8 cellular contexts compared by ENCODE assay signal in genomic region chr15:99251436-99251821, GRCh38. TPM values are rescaled to one million over a fixed set of nuclear protein-coding genes. Genes with fewer than 3 reads are reported as not detected.
DNase-seq lines count a peak whose midpoint lies in the region; ATAC-seq, FAIRE-seq and TF ChIP-seq lines count a peak whose summit lies in the region.

TSS of gene LRRC28 (plus strand) at chr15:99251481. CDS start at chr15:99255958, 4,477 bp downstream.

- no peak for ATAC-seq in HG03045 (IDR thresholded peaks at IDR 0.05; ENCODE audit: unreplicated experiment)

- peak; percentile 58 to 71 for TF ChIP-seq POLR2A in H1 (IDR thresholded peaks at IDR 0.05; ENCODE audit: control extremely low read depth in 1 of 2, low read depth in 2 of 2, low read length in 2 of 2)
- no peak; the same call in 1 of the 2 replicates for TF ChIP-seq POLR2A in GM12891 (IDR thresholded peaks at IDR 0.05; ENCODE audit: low read depth, low read length)

- no peak within 1 kb of the TSS for H2BK15ac ChIP-seq in H1 (ENCODE audit: low read length)

- no peak within 1 kb of the TSS for H2AK5ac ChIP-seq in H1 (ENCODE audit: low read depth, low read length)

- WGBS in H1 (ENCODE audit: extremely low coverage in 1 of 2, insufficient coverage in 1 of 2, insufficient read length in 1 of 2, insufficient replicate concordance in 2 of 2, low coverage in 1 of 2, low lambda C conversion rate in 2 of 2, missing lambda C conversion rate in 1 of 2), 2 experiments: 1% methylated on average over 28 of the region's 41 CpGs; no CpG with 5 or more reads in 1 of the 2 experiments

- H3K27ac Mint-ChIP-seq in activated CD4-positive, alpha-beta T cell treated with anti-CD3 and anti-CD28 coated beads, Interleukin-2, amount 10 ng/mL, durations not matched to agents 7 days and 5 days: peak within 1 kb of the TSS; percentile 88

- H4K91ac ChIP-seq in H1 (replicated peaks; ENCODE audit: insufficient read length, low read length): no peak within 1 kb of the TSS

- no peak for TF ChIP-seq EP300 in H1 (IDR thresholded peaks at IDR 0.05; ENCODE audit: borderline replicate concordance in 1 of 2, low read depth in 2 of 2, low read length in 2 of 2)

- H3K36me3 ChIP-seq in OCI-LY3 (replicated peaks; ENCODE audit: low read depth, low read length): no peaks in the 10 kb centered on the region
- no peaks in the 10 kb centered on the region for H3K36me3 ChIP-seq in H1 (ENCODE audit: control insufficient read depth in 2 of 4, insufficient read depth in 4 of 4, low read length in 3 of 4)
- H3K36me3 ChIP-seq in mucosa of stomach (ENCODE audit: control insufficient read depth, insufficient read depth, low read length): no peaks in the 10 kb centered on the region

- H3K56ac ChIP-seq in H1 (replicated peaks; ENCODE audit: insufficient read length, low read depth, low read length): peak within 1 kb of the TSS; percentile 73

- peak within 1 kb of the TSS; percentile 74 for H4K5ac ChIP-seq in H1 (ENCODE audit: insufficient read length, low read depth, low read length)

- DNase-seq in activated CD4-positive, alpha-beta T cell treated with anti-CD3 and anti-CD28 coated beads, Interleukin-2, amount 10 ng/mL, durations not matched to agents 7 days and 5 days: no peak
- DNase-seq in activated CD4-positive, alpha-beta T cell treated with anti-CD3 and anti-CD28 coated beads for 4 hours: no peak
- no peak for DNase-seq in H1 (ENCODE audit: low read depth in 1 of 2, low spot score in 2 of 2)
- no peak for DNase-seq in COLO829 (ENCODE audit: low spot score)
- DNase-seq in GM12891 (ENCODE audit: insufficient read length, low spot score): no peak

- TF ChIP-seq RAD21 in H1 (IDR thresholded peaks at IDR 0.05 in 1 of 2, conservative IDR thresholded peaks at IDR 0.05 in 1 of 2; ENCODE audit: low read depth in 2 of 2, low read length in 2 of 2): no peak

- H2BK120ac ChIP-seq in H1 (replicated peaks; ENCODE audit: low read depth, low read length): no peak within 1 kb of the TSS

- H3K14ac ChIP-seq in H1 (ENCODE audit: insufficient read length): no peak within 1 kb of the TSS

- CTCF ChIA-PET in activated CD4-positive, alpha-beta T cell treated with anti-CD3 and anti-CD28 coated beads, Interleukin-2, amount 10 ng/mL, durations not matched to agents 7 days and 5 days (lab: Charles Lee): interaction anchor here (0.7 to 1.9 kb wide), 3 partner anchors 439 to 482 kb away, joined by 3 to 5 read pairs (median 3); partner anchors contain the start of gene LYSMD4
- CTCF ChIA-PET in H1 (lab: Charles Lee; ENCODE audit: partially characterized antibody): interaction anchor here (0.6 to 1.3 kb wide), 3 partner anchors 21 to 505 kb away, joined by 3 to 4 read pairs (median 3); no protein-coding TSS in a partner anchor

- H3K36me3 Mint-ChIP-seq in activated CD4-positive, alpha-beta T cell treated with anti-CD3 and anti-CD28 coated beads, Interleukin-2, amount 10 ng/mL, durations not matched to agents 7 days and 5 days (ENCODE audit: low read depth): peaks cover 19% of the 10 kb centered on the region

- H3K4me3 ChIP-seq in OCI-LY3 (ENCODE audit: low read length) (peak within 1 kb of the TSS; percentile 94), H1 (ENCODE audit: extremely low read depth in 1 of 4, insufficient read depth in 2 of 4, low read depth in 3 of 4, low read length in 4 of 4) (peak within 1 kb of the TSS; percentile 84 to 93 (median 90)), mucosa of stomach (ENCODE audit: low read length) (peak within 1 kb of the TSS; percentile 99)

- H3K9me3 ChIP-seq in OCI-LY3 (ENCODE audit: insufficient read depth, low read length) (no peaks in the 10 kb centered on the region), H1 (ENCODE audit: insufficient read depth in 2 of 2, low read depth in 1 of 2, low read length in 1 of 2) (no peaks in the 10 kb centered on the region), mucosa of stomach (ENCODE audit: control insufficient read depth, low read length) (no peaks in the 10 kb centered on the region)

- H3K4me1 ChIP-seq in OCI-LY3 (ENCODE audit: low read length) (peaks cover 27% of the 10 kb centered on the region), H1 (replicated peaks in 1 of 4; ENCODE audit: control insufficient read depth in 3 of 4, insufficient read depth in 4 of 4, low read length in 3 of 4) (peaks cover 0 to 3% (median under 1%) of the 10 kb centered on the region in 4 experiments; a peak in 4 of 7 replicates), mucosa of stomach (ENCODE audit: control insufficient read depth, insufficient read depth, low read length) (peaks cover 20% of the 10 kb centered on the region)

- H3K4me2 ChIP-seq in OCI-LY3 (ENCODE audit: low read length) (peak within 1 kb of the TSS; percentile 90), H1 (ENCODE audit: insufficient read depth in 1 of 2, low read depth in 2 of 2, low read length in 2 of 2) (peak within 1 kb of the TSS; percentile 60 to 86)

- H3K9me3 Mint-ChIP-seq in activated CD4-positive, alpha-beta T cell treated with anti-CD3 and anti-CD28 coated beads, Interleukin-2, amount 10 ng/mL, durations not matched to agents 7 days and 5 days: peaks cover 6% of the 10 kb centered on the region

- peak within 1 kb of the TSS; percentile 26; the same call in 1 of the 2 replicates for H2BK5ac ChIP-seq in H1 (ENCODE audit: low read depth, low read length)

- H3K4me1 Mint-ChIP-seq in activated CD4-positive, alpha-beta T cell treated with anti-CD3 and anti-CD28 coated beads, Interleukin-2, amount 10 ng/mL, durations not matched to agents 7 days and 5 days: peaks cover 29% of the 10 kb centered on the region

- H3K27me3 ChIP-seq in OCI-LY3 (ENCODE audit: low read depth, low read length) (no peaks in the 10 kb centered on the region), H1 (replicated peaks in 1 of 4; ENCODE audit: control insufficient read depth in 3 of 4, extremely low read depth in 1 of 4, insufficient read depth in 3 of 4, low read length in 3 of 4) (no peaks in the 10 kb centered on the region), mucosa of stomach (ENCODE audit: control insufficient read depth, insufficient read depth, low read length) (no peaks in the 10 kb centered on the region)

- H2BK20ac ChIP-seq in H1 (ENCODE audit: low read length): no peak within 1 kb of the TSS

- H2AFZ ChIP-seq in OCI-LY3 (ENCODE audit: low read depth, low read length) (peak within 1 kb of the TSS; percentile 85), H1 (ENCODE audit: low read length) (peak within 1 kb of the TSS; percentile 83)

- H3K4ac ChIP-seq in H1 (replicated peaks; ENCODE audit: insufficient read length, low read depth, low read length): no peak within 1 kb of the TSS

- peak within 1 kb of the TSS; percentile 85 for H3K9ac ChIP-seq in OCI-LY3 (ENCODE audit: low read length)
- H3K9ac ChIP-seq in H1 (replicated peaks in 1 of 4; ENCODE audit: extremely low read depth in 1 of 4, low read depth in 3 of 4, low read length in 3 of 4): peak within 1 kb of the TSS; percentile 78 to 91 (median 84)
- peak within 1 kb of the TSS; percentile 90 for H3K9ac ChIP-seq in mucosa of stomach (ENCODE audit: low read length)

- H3K27ac ChIP-seq in OCI-LY3 (ENCODE audit: low read length) (peak within 1 kb of the TSS; percentile 33), H1 (ENCODE audit: low read depth, low read length) (0 out of 2 replicates have a peak within 1 kb of the TSS, but pooled peaks have one; percentile 32)

- peaks cover 4% of the 10 kb centered on the region; the same call in 1 of the 2 replicates for H3K79me1 ChIP-seq in H1 (ENCODE audit: low read depth, low read length)

- H3K4me3 Mint-ChIP-seq in activated CD4-positive, alpha-beta T cell treated with anti-CD3 and anti-CD28 coated beads, Interleukin-2, amount 10 ng/mL, durations not matched to agents 7 days and 5 days: peak within 1 kb of the TSS; percentile 80

- no peak within 1 kb of the TSS for H3K23ac ChIP-seq in H1 (ENCODE audit: insufficient read length)

- no peak within 1 kb of the TSS for H2BK12ac ChIP-seq in H1 (ENCODE audit: low read depth, low read length)

- peaks cover 5% of the 10 kb centered on the region; the same call in 1 of the 2 replicates for H3K23me2 ChIP-seq in H1 (ENCODE audit: low read depth, low read length)

- no peaks in the 10 kb centered on the region for H3K27me3 Mint-ChIP-seq in activated CD4-positive, alpha-beta T cell treated with anti-CD3 and anti-CD28 coated beads, Interleukin-2, amount 10 ng/mL, durations not matched to agents 7 days and 5 days

- peak within 1 kb of the TSS; percentile 4; the same call in 1 of the 2 replicates for H3K18ac ChIP-seq in H1 (ENCODE audit: extremely low read depth, low read length)

- H4K20me1 ChIP-seq in OCI-LY3 (ENCODE audit: insufficient read depth, low read length): no peaks in the 10 kb centered on the region
- no peaks in the 10 kb centered on the region for H4K20me1 ChIP-seq in H1 (replicated peaks in 1 of 2; ENCODE audit: control insufficient read depth in 1 of 2, insufficient read depth in 2 of 2, low read length in 2 of 2)

- H4K8ac ChIP-seq in H1 (ENCODE audit: extremely low read depth, insufficient read depth, low read length): no peak within 1 kb of the TSS

- TF ChIP-seq CTCF in OCI-LY3 (IDR thresholded peaks at IDR 0.05; ENCODE audit: low read depth, low read length) (no peak), H1 (IDR thresholded peaks at IDR 0.05; ENCODE audit: control extremely low read depth in 1 of 3, insufficient read depth in 1 of 3, low read depth in 1 of 3, low read length in 3 of 3) (no peak)

- FAIRE-seq in H1 (lab: Jason Lieb, UNC): no peak
- no peak for FAIRE-seq in GM12891 (lab: Jason Lieb, UNC)

- POLR2A ChIA-PET in activated CD4-positive, alpha-beta T cell treated with anti-CD3 and anti-CD28 coated beads, Interleukin-2, amount 10 ng/mL, durations not matched to agents 7 days and 5 days (lab: Charles Lee): interaction anchor here (0.7 kb wide), 1 partner anchor 82 kb away, joined by 3 read pairs; no protein-coding TSS in a partner anchor
- POLR2A ChIA-PET in H1 (lab: Charles Lee; ENCODE audit: partially characterized antibody): interaction anchor here (1.3 kb wide), 1 partner anchor 314 kb away, joined by 3 read pairs; no protein-coding TSS in a partner anchor

- 0 out of 2 replicates have a peak, but pooled peaks cover 4% of the 10 kb centered on the region for H3K79me2 ChIP-seq in OCI-LY3 (ENCODE audit: low read length)
- H3K79me2 ChIP-seq in H1 (ENCODE audit: control insufficient read depth in 1 of 2, insufficient read depth in 2 of 2, low read length in 2 of 2): peaks cover 0 to 22% of the 10 kb centered on the region in 2 experiments; a peak in 2 of 4 replicates

RNA-seq across cellular contexts. Expression of gene LRRC28, which starts in this region (rescaled TPM):
- total RNA-seq in activated CD4-positive, alpha-beta T cell treated with anti-CD3 and anti-CD28 coated beads, Interleukin-2, amount 10 ng/mL, durations not matched to agents 7 days and 5 days: 10 to 100 TPM; 19.2 to 26.0 TPM
- 17.4 and 20.2 TPM in 2 replicates for total RNA-seq in H1 (2021; fragmentation: NEBNext Ultra II Directional; extraction: Animal tissue kit (Norgen Biotek cat#: 25700))
- 16.6 and 23.3 TPM in 2 replicates for polyA plus RNA-seq in H1 (2011; rRNA removed)
- polyA plus RNA-seq in H1 (2011; cell fraction: cytosol; rRNA removed): 18.9 TPM
- 13.3 TPM for polyA plus RNA-seq in H1 (2011; cell fraction: nucleus; rRNA removed)
- polyA plus RNA-seq in H1 (2012, experiment 1 of 2): 15.0 to 19.2 TPM (median 16.0 TPM) in 4 replicates
- polyA plus RNA-seq in H1 (2012, experiment 2 of 2): 15.9 TPM
- 14.2 TPM for polyA plus RNA-seq in H1 (2013, experiment 1 of 2)
- polyA plus RNA-seq in H1 (2013, experiment 2 of 2): 13.9 TPM
- 31.0 and 46.8 TPM in 2 replicates for polyA minus RNA-seq in H1 (2011; rRNA and poly(A)+ RNA removed)
- 10.1 TPM for polyA minus RNA-seq in H1 (2011; cell fraction: cytosol; rRNA and poly(A)+ RNA removed)
- polyA minus RNA-seq in H1 (2011; cell fraction: nucleus; rRNA and poly(A)+ RNA removed): 34.2 TPM
- 16.0 TPM for polyA plus RNA-seq in GM12891 (2012; ENCODE audit: low read depth, missing spikeins)
